ENCODE assay signal across 13 cellular contexts in the genomic region with DNA sequence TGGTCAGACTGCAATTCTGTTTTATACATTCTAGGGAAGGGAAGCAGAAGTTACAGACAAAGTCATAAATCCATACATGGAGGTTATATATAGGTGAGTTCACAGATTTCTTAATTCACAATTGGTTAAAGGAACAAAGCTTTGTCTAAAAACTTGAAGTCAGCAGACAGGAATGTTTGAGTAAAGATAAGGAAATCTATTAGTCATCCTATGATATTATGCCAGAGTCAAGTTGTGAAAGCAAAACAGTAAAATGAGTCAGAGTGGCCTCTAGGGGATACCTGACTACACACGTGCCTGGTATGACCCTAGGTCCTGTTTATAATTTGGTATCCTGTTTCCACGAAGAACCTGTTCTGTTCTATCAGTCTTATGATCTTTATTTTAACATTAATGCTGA. TPM values are rescaled to one million over a fixed set of nuclear protein-coding genes. Genes with fewer than 3 reads are reported as not detected.
DNase-seq lines count a peak whose midpoint lies in the region; ATAC-seq and TF ChIP-seq lines count a peak whose summit lies in the region.
"Had no signal": no experiment of that assay in that cellular context is flagged by ENCODE, and none has a peak within 500 bp of the region (broad histone marks: within the 10 kb centered on the region; RNA-seq: fewer than 3 reads in every experiment).

No MANE protein-coding gene starts in this region.

- H3K36me3 ChIP-seq in IMR-90 (ENCODE audit: control insufficient read depth, insufficient read depth, low read length), result no peaks in the 10 kb centered on the region
- no peaks in the 10 kb centered on the region for H3K36me3 ChIP-seq in smooth muscle cell (ENCODE audit: low read depth)
- no peaks in the 10 kb centered on the region for H3K36me3 ChIP-seq in sigmoid colon

- H3K9me1 ChIP-seq in IMR-90 (ENCODE audit: insufficient read depth, low read length), result no peaks in the 10 kb centered on the region

- no peak for ATAC-seq in IMR-90 (ENCODE audit: low read depth)
- ATAC-seq: left lobe of liver had no signal

- H4K8ac ChIP-seq in IMR-90 (ENCODE audit: low read depth in 2 of 2, low read length in 2 of 2), result no peak overlapping the region

- H2BK20ac ChIP-seq in IMR-90 (ENCODE audit: low read depth, low read length), result no peak overlapping the region

- dilution Hi-C loops in IMR-90 (cut with HindIII; ENCODE audit: low sequenced_read_pairs, unreplicated experiment), result no loop called here

- no peaks in the 10 kb centered on the region for H3K79me1 ChIP-seq in IMR-90 (ENCODE audit: low read depth in 1 of 2, low read length in 2 of 2)

- no peaks in the 10 kb centered on the region for H3K79me2 ChIP-seq in smooth muscle cell (ENCODE audit: low read depth)

- no peak overlapping the region for H3K23ac ChIP-seq in IMR-90 (ENCODE audit: low read depth, low read length)

- no peak overlapping the region for H2AK5ac ChIP-seq in IMR-90 (ENCODE audit: low read depth, low read length)

- H4K5ac ChIP-seq in IMR-90 (ENCODE audit: low read depth, low read length), result no peak overlapping the region

- DNase-seq in IMR-90 (peak; percentile 1), T1000 (lab: John Stamatoyannopoulos, UW) (peak; percentile 6), glomerular visceral epithelial cell (ENCODE audit: extremely low spot score) (peak; percentile 60), smooth muscle cell (lab: John Stamatoyannopoulos, UW; ENCODE audit: unreplicated experiment) (no peak), sigmoid colon (no peak), GM10248 (ENCODE audit: extremely low spot score) (no peak), NCI-H1105 (lab: John Stamatoyannopoulos, UW) (no peak)
- DNase-seq: activated CD4-positive, alpha-beta T cell treated with anti-CD3 and anti-CD28 coated beads for 1 hour; CD8-positive, alpha-beta memory T cell; T-helper 1 cell had no signal

- no peak overlapping the region for H3K4ac ChIP-seq in IMR-90 (ENCODE audit: low read depth, low read length)

- no peak overlapping the region for H3K4me3 ChIP-seq in IMR-90 (ENCODE audit: insufficient read depth, low read depth, low read length)
- no peak overlapping the region for H3K4me3 ChIP-seq in smooth muscle cell
- no peak overlapping the region for H3K4me3 ChIP-seq in sigmoid colon

- no peak overlapping the region for H3K27ac ChIP-seq in IMR-90 (ENCODE audit: insufficient read depth, low read length)
- H3K27ac ChIP-seq in smooth muscle cell (ENCODE audit: low read depth), result peak overlapping the region; percentile 56
- no peak overlapping the region for H3K27ac ChIP-seq in sigmoid colon

- H3K27me3 ChIP-seq in IMR-90 (ENCODE audit: control insufficient read depth, insufficient read depth, low read length), result no peaks in the 10 kb centered on the region
- no peaks in the 10 kb centered on the region for H3K27me3 ChIP-seq in smooth muscle cell (ENCODE audit: low read depth)
- H3K27me3 ChIP-seq in sigmoid colon, result no peaks in the 10 kb centered on the region

- intact Hi-C loops in IMR-90 (cut with micrococcal nuclease), result no loop called here
- intact Hi-C loops in sigmoid colon (cut with DNase I), result no loop called here

- in situ Hi-C loops in IMR-90 (cut with MboI; ENCODE audit: low sequenced_read_pairs), result no loop called here

- no peak for TF ChIP-seq CTCF in IMR-90 (conservative IDR thresholded peaks at IDR 0.05; ENCODE audit: low read depth, low read length)
- TF ChIP-seq CTCF in smooth muscle cell (IDR thresholded peaks at IDR 0.05; ENCODE audit: borderline replicate concordance, insufficient read depth, poor library complexity, severe bottlenecking), result no peak
- no peak for TF ChIP-seq CTCF in sigmoid colon (IDR thresholded peaks at IDR 0.05)
- no peak for TF ChIP-seq CTCF in GM10248 (IDR thresholded peaks at IDR 0.05; ENCODE audit: control extremely low read depth, extremely low read depth, low read depth, missing control alignments)

- H3K4me1 ChIP-seq in IMR-90 (ENCODE audit: control insufficient read depth, insufficient read depth, low read length) (no peaks in the 10 kb centered on the region), smooth muscle cell (ENCODE audit: low read depth) (no peaks in the 10 kb centered on the region), sigmoid colon (no peaks in the 10 kb centered on the region)

- no peak overlapping the region for H2BK15ac ChIP-seq in IMR-90 (ENCODE audit: low read depth, low read length)

- no peak overlapping the region for H3K18ac ChIP-seq in IMR-90 (ENCODE audit: low read depth, low read length)

- no CpG with 5 or more reads among the region's 2 CpGs for WGBS in IMR-90 (ENCODE audit: extremely low coverage in 2 of 2, insufficient read length in 1 of 2), 2 experiments
- WGBS in smooth muscle cell (ENCODE audit: low lambda C conversion rate), result 25% methylated on average over 2 of the region's 2 CpGs
- WGBS in sigmoid colon, 2 donors, result 11 to 26% methylated on average over 2 of the region's 2 CpGs

- no peak overlapping the region for H3K14ac ChIP-seq in IMR-90 (replicated peaks; ENCODE audit: low read depth, low read length)

- H2BK120ac ChIP-seq in IMR-90 (ENCODE audit: low read depth, low read length), result no peak overlapping the region

- H2BK5ac ChIP-seq in IMR-90 (ENCODE audit: low read depth, low read length, poor library complexity, severe bottlenecking), result no peak overlapping the region

- H4K20me1 ChIP-seq in IMR-90 (ENCODE audit: insufficient read depth, low read length) (no peaks in the 10 kb centered on the region), smooth muscle cell (ENCODE audit: low read depth) (no peaks in the 10 kb centered on the region)

- no peak overlapping the region for H2AFZ ChIP-seq in IMR-90 (replicated peaks; ENCODE audit: low read length, poor library complexity)
- no peak overlapping the region for H2AFZ ChIP-seq in smooth muscle cell (ENCODE audit: low read depth)

- TF ChIP-seq EP300 in sigmoid colon (IDR thresholded peaks at IDR 0.05), result no peak

- TF ChIP-seq RAD21 in IMR-90 (IDR thresholded peaks at IDR 0.05; ENCODE audit: low read length), result no peak

- H3K4me2 ChIP-seq in IMR-90 (ENCODE audit: low read depth, low read length) (no peak overlapping the region), smooth muscle cell (no peak overlapping the region)

- no peaks in the 10 kb centered on the region for H3K9me3 ChIP-seq in IMR-90 (ENCODE audit: control insufficient read depth, insufficient read depth, low read length)
- H3K9me3 ChIP-seq in smooth muscle cell (replicated peaks; ENCODE audit: low read depth), result no peaks in the 10 kb centered on the region
- no peaks in the 10 kb centered on the region for H3K9me3 ChIP-seq in sigmoid colon

- no peak overlapping the region for H3K9ac ChIP-seq in IMR-90 (ENCODE audit: low read depth, low read length)
- no peak overlapping the region for H3K9ac ChIP-seq in smooth muscle cell (ENCODE audit: low read depth)

- no peak for TF ChIP-seq POLR2A in IMR-90 (IDR thresholded peaks at IDR 0.05; ENCODE audit: low read depth, low read length)
- no peak for TF ChIP-seq POLR2A in sigmoid colon (IDR thresholded peaks at IDR 0.05)

- H3K56ac ChIP-seq in IMR-90 (ENCODE audit: extremely low read depth, insufficient read depth, low read length), result no peak overlapping the region

- H3F3A ChIP-seq in smooth muscle cell (ENCODE audit: low read depth), result no peaks in the 10 kb centered on the region

- CTCF ChIA-PET in IMR-90 (lab: Yijun Ruan, JAX) (no interaction called here), GM10248 (lab: Yijun Ruan, JAX) (no interaction called here)

- POLR2A ChIA-PET in IMR-90 (lab: Charles Lee; ENCODE audit: unreplicated experiment) (no interaction called here), GM10248 (lab: Yijun Ruan, JAX) (no interaction called here)

- BruUV-seq in IMR-90 (replicated peaks; lab: Mats Ljungman, UMichigan), result no TSS peak

- H4K91ac ChIP-seq in IMR-90 (ENCODE audit: insufficient read depth, low read depth, low read length), result no peak overlapping the region

- H2AK9ac ChIP-seq in IMR-90 (replicated peaks; ENCODE audit: low read depth, low read length, poor library complexity), result no peak overlapping the region

TF ChIP-seq in IMR-90, 13 proteins besides CTCF, POLR2A, EP300 and RAD21:
- no peak for TF ChIP-seq ELK1 (IDR thresholded peaks at IDR 0.05; ENCODE audit: borderline replicate concordance, low read depth, low read length)
- no peak for TF ChIP-seq RCOR1 (IDR thresholded peaks at IDR 0.05; ENCODE audit: insufficient replicate concordance, low read length)
- TF ChIP-seq BHLHE40 (IDR thresholded peaks at IDR 0.05; ENCODE audit: low read depth, low read length), result peak; percentile 31; the same call in 1 of the 2 replicates

RNA-seq across cellular contexts. Expression of gene ACTRT1, which starts 31.5 kb away (rescaled TPM):
- total RNA-seq in IMR-90 (2012; rRNA removed), result not detected in 2 replicates
- not detected in 2 replicates for polyA plus RNA-seq in IMR-90 (2012; rRNA removed)
- not detected in 2 replicates for polyA plus RNA-seq in IMR-90 (2012; cell fraction: cytosol; rRNA removed)
- polyA plus RNA-seq in IMR-90 (2012; cell fraction: nucleus; rRNA removed; ENCODE audit: low replicate concordance), result not detected in 2 replicates
- total RNA-seq in smooth muscle cell, result not detected in 2 replicates
- not detected in 2 replicates for polyA plus RNA-seq in smooth muscle cell
- not detected for total RNA-seq in sigmoid colon
- not detected for polyA plus RNA-seq in sigmoid colon
- total RNA-seq: CD8-positive, alpha-beta memory T cell; left lobe of liver; temporal lobe had no signal
- polyA plus RNA-seq: adipose tissue; CD8-positive, alpha-beta memory T cell had no signal

Comparison
In these comparisons a context has a peak if more than half of its experiments do, and no peak if none do; other contexts are left out.
1. DNase-seq: peak in IMR-90 (single experiment), T1000 (single experiment) and glomerular visceral epithelial cell (single experiment); none in smooth muscle cell (single experiment), sigmoid colon (single experiment), GM10248 (single experiment) and NCI-H1105 (single experiment).